ENCODE assay signal across 1 cellular context in genomic region chr1:185939142-185939541, GRCh38.
TF ChIP-seq lines count a peak whose summit lies in the region.

No MANE protein-coding gene starts in this region.

TF ChIP-seq in IMR-90, 13 proteins besides CTCF, POLR2A, EP300 and RAD21 (continued from another document):
- no peak for TF ChIP-seq RFX5 (IDR thresholded peaks at IDR 0.05; ENCODE audit: low read depth, low read length)
- TF ChIP-seq SMC3 (IDR thresholded peaks at IDR 0.05; ENCODE audit: low read depth, low read length) = no peak
- no peak for TF ChIP-seq MAZ (IDR thresholded peaks at IDR 0.05; ENCODE audit: borderline replicate concordance, low read depth, low read length)
- no peak for TF ChIP-seq CEBPB (IDR thresholded peaks at IDR 0.05; ENCODE audit: low read depth, low read length)
- no peak for TF ChIP-seq RCOR1 (IDR thresholded peaks at IDR 0.05; ENCODE audit: insufficient replicate concordance, low read length)
